12 cellular contexts compared by ENCODE assay signal in genomic region chr5:128436825-128437224, GRCh38.
DNase-seq lines count a peak whose midpoint lies in the region; ATAC-seq, FAIRE-seq and TF ChIP-seq lines count a peak whose summit lies in the region.
"Had no signal": no experiment of that assay in that cellular context is flagged by ENCODE, and none has a peak within 500 bp of the region (broad histone marks: within the 10 kb centered on the region; RNA-seq: fewer than 3 reads in every experiment).

No MANE protein-coding gene starts in this region.

- WGBS in lower leg skin, 2 donors: 57 to 62% methylated on average over 3 of the region's 3 CpGs

- H3K27me3 ChIP-seq in cardiac muscle cell: no peaks in the 10 kb centered on the region
- H3K27me3 ChIP-seq: colonic mucosa had no signal

- TF ChIP-seq POLR2A in lower leg skin (IDR thresholded peaks at IDR 0.05): no peak

- DNase-seq in cardiac muscle cell (ENCODE audit: low read depth in 1 of 2, low spot score in 1 of 2) (peak in 1 of 2 donors; percentile 35), left cardiac atrium (no peak), SK-MEL-5 (ENCODE audit: low read depth, low spot score) (peak; percentile 49), fibroblast of pulmonary artery (ENCODE audit: low read depth) (peak; percentile 68), urothelium cell line (ENCODE audit: low spot score) (peak; percentile 46), NCI-H1694 (lab: John Stamatoyannopoulos, UW) (no peak), lower leg skin (ENCODE audit: low spot score in 2 of 2) (no peak)
- DNase-seq: activated T-cell treated with anti-CD3 and anti-CD28 coated beads, Interleukin-2, amount 50 U/mL, for 4 hours; colonic mucosa; NCI-H1436 treated with DMSO at 0.1 percent for 48 hours; OCI-M1 had no signal

- intact Hi-C loops in left cardiac atrium (cut with DNase I): no loop called here
- intact Hi-C loops in lower leg skin (cut with DNase I; ENCODE audit: low total_unique reads): no loop called here

- FAIRE-seq in urothelium cell line (lab: Jason Lieb, UNC): peak; percentile 37

- peaks cover 64% of the 10 kb centered on the region for H3K36me3 ChIP-seq in cardiac muscle cell
- H3K36me3 ChIP-seq: colonic mucosa had no signal

- H3K4me1 ChIP-seq in cardiac muscle cell (ENCODE audit: low read depth): peaks cover 49% of the 10 kb centered on the region
- H3K4me1 ChIP-seq: colonic mucosa had no signal

- ATAC-seq in left cardiac atrium: no peak
- no peak for ATAC-seq in GM18511 (IDR thresholded peaks at IDR 0.05; ENCODE audit: unreplicated experiment)
- ATAC-seq: activated T-cell treated with anti-CD3 and anti-CD28 coated beads, Interleukin-2, amount 50 U/mL, for 4 hours had no signal

- no peak for TF ChIP-seq CTCF in cardiac muscle cell (IDR thresholded peaks at IDR 0.05; ENCODE audit: low read depth, low read length)
- no peak for TF ChIP-seq CTCF in fibroblast of pulmonary artery (IDR thresholded peaks at IDR 0.05; ENCODE audit: low read length, missing control alignments)
- TF ChIP-seq CTCF in lower leg skin (IDR thresholded peaks at IDR 0.05): no peak

- in situ Hi-C loops in SK-MEL-5 (cut with HindIII; ENCODE audit: low pct_unique_long_range_greater_than_20kb, low sequenced_read_pairs): no loop called here

- no peaks in the 10 kb centered on the region for H3K9me3 ChIP-seq in cardiac muscle cell (ENCODE audit: low read depth)
- H3K9me3 ChIP-seq: colonic mucosa had no signal

- H3K4me3 ChIP-seq in cardiac muscle cell (no peak overlapping the region), fibroblast of pulmonary artery (replicated peaks; ENCODE audit: low read depth, low read length) (no peak overlapping the region), lower leg skin (ENCODE audit: low read depth, poor library complexity, severe bottlenecking) (no peak overlapping the region)
- H3K4me3 ChIP-seq: colonic mucosa had no signal

- peak overlapping the region; percentile 78 for H3K27ac ChIP-seq in cardiac muscle cell
- H3K27ac ChIP-seq: colonic mucosa had no signal

Comparison
In these comparisons a context has a peak if more than half of its experiments do, and no peak if none do; other contexts are left out.
1. DNase-seq: peak in SK-MEL-5 (single experiment), fibroblast of pulmonary artery (single experiment) and urothelium cell line (single experiment); none in left cardiac atrium (single experiment), NCI-H1694 (single experiment) and lower leg skin (0 of 2).